9 cellular contexts compared by ENCODE assay signal in genomic region chr22:38953577-38954413, GRCh38. TPM values are rescaled to one million over a fixed set of nuclear protein-coding genes. Genes with fewer than 3 reads are reported as not detected.
A peak's percentile ranks its signal among the peaks of the same experiment; 100 is the strongest.
DNase-seq lines count a peak whose midpoint lies in the region; ATAC-seq and TF ChIP-seq lines count a peak whose summit lies in the region.
"Had no signal": no experiment of that assay in that cellular context is flagged by ENCODE, and none has a peak within 500 bp of the region (broad histone marks: within the 10 kb centered on the region; RNA-seq: fewer than 3 reads in every experiment).

No MANE protein-coding gene starts in this region.

- H3K27ac Mint-ChIP-seq in type B pancreatic cell: peak overlapping the region; percentile 90

- no peaks in the 10 kb centered on the region for H3K9me3 Mint-ChIP-seq in type B pancreatic cell

- ATAC-seq in GM18870 (IDR thresholded peaks at IDR 0.05; ENCODE audit: unreplicated experiment): peak; percentile 53
- peak; percentile 61 for ATAC-seq in HG03039 (IDR thresholded peaks at IDR 0.05; ENCODE audit: unreplicated experiment)

- DNase-seq in activated CD4-positive, CD25-positive, alpha-beta regulatory T cell treated with anti-CD3 and anti-CD28 coated beads, Interleukin-2, amount 50 U/mL, for 16 hours (ENCODE audit: low read depth, low spot score): peak; percentile 46
- DNase-seq in iris pigment epithelial cell (ENCODE audit: low read depth) (peak; percentile 26), type B pancreatic cell (ENCODE audit: extremely low spot score, unreplicated experiment) (no peak), NCI-H1436 (lab: John Stamatoyannopoulos, UW) (no peak), OCI-M2 (lab: John Stamatoyannopoulos, UW; ENCODE audit: unreplicated experiment) (no peak), putamen (ENCODE audit: low spot score) (no peak)

- H3K4me1 Mint-ChIP-seq in type B pancreatic cell (ENCODE audit: unreplicated experiment): no peaks in the 10 kb centered on the region

- H3K36me3 Mint-ChIP-seq in type B pancreatic cell: no peaks in the 10 kb centered on the region

- peaks cover 3% of the 10 kb centered on the region for H3K27me3 Mint-ChIP-seq in type B pancreatic cell

- TF ChIP-seq CTCF in type B pancreatic cell (conservative IDR thresholded peaks at IDR 0.05): no peak

- no peak overlapping the region for H3K4me3 Mint-ChIP-seq in type B pancreatic cell

RNA-seq across cellular contexts. Expression of gene APOBEC3A, which starts 3.6 kb away (rescaled TPM):
- total RNA-seq in type B pancreatic cell (ENCODE audit: low replicate concordance): 0.67 and 1.6 TPM in 2 replicates
- total RNA-seq: glomerular endothelial cell had no signal

RNA-seq across cellular contexts. Expression of gene APOBEC3B, which starts 28.4 kb away (rescaled TPM):
- 6.7 and 7.1 TPM in 2 replicates for total RNA-seq in type B pancreatic cell (ENCODE audit: low replicate concordance)

Comparison
In these comparisons a context has a peak if more than half of its experiments do, and no peak if none do; other contexts are left out.
1. DNase-seq: peak in activated CD4-positive, CD25-positive, alpha-beta regulatory T cell treated with anti-CD3 and anti-CD28 coated beads, Interleukin-2, amount 50 U/mL, for 16 hours (single experiment) and iris pigment epithelial cell (single experiment); none in type B pancreatic cell (single experiment), NCI-H1436 (single experiment), OCI-M2 (single experiment) and putamen (single experiment).